15 cellular contexts compared by ENCODE assay signal in the genomic region with DNA sequence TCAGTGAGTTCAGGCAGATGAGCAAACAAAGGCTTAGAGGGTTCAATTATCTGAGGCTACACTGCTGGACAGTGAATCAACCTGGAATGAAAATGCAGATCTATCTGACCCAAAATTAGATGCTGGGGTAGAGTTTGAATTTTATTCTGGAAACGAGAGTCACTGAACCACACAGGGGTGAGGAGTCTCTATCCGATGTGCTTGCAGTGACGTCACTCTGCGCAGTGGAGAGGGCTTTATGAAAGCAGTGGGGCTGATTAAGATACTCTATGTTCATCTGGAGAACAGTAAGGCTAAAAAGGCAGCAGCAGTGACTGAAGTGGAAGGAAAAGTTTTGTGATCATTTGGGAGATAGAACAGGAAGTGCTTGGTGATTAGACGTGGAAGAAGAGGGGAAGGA. TPM values are rescaled to one million over a fixed set of nuclear protein-coding genes. Genes with fewer than 3 reads are reported as not detected.
"Had no signal": no experiment of that assay in that cellular context is flagged by ENCODE, and none has a peak within 500 bp of the region (broad histone marks: within the 10 kb centered on the region; RNA-seq: fewer than 3 reads in every experiment).

No MANE protein-coding gene starts in this region.

RNA-seq across cellular contexts. Expression of a gene that starts 1.3 kb away (rescaled TPM):
- total RNA-seq: natural killer cell, occipital lobe, osteoblast, posterior vena cava, pulmonary artery endothelial cell, right atrium auricular region, sciatic nerve, smooth muscle cell, spleen, suprapubic skin, transverse colon, upper lobe of right lung, urinary bladder, vagina had no signal
- polyA plus RNA-seq: smooth muscle cell, spleen, urinary bladder had no signal

RNA-seq across cellular contexts. Expression of a gene that starts 44.5 kb away (rescaled TPM):
- total RNA-seq: osteoblast, posterior vena cava, pulmonary artery endothelial cell, right atrium auricular region, sciatic nerve, smooth muscle cell, suprapubic skin, testis, transverse colon, upper lobe of right lung, urinary bladder, vagina had no signal
- polyA plus RNA-seq: smooth muscle cell, urinary bladder had no signal
